In genomic region chr6:167013067-167013466, GRCh38 we compare ENCODE assay signal across 18 cellular contexts. TPM values are rescaled to one million over a fixed set of nuclear protein-coding genes. Genes with fewer than 3 reads are reported as not detected.
DNase-seq lines count a peak whose midpoint lies in the region; ATAC-seq and TF ChIP-seq lines count a peak whose summit lies in the region.
"Had no signal": no experiment of that assay in that cellular context is flagged by ENCODE, and none has a peak within 500 bp of the region (broad histone marks: within the 10 kb centered on the region; RNA-seq: fewer than 3 reads in every experiment).

No MANE protein-coding gene starts in this region.

- no peak overlapping the region for H3K27ac ChIP-seq in left ventricle myocardium inferior (replicated peaks)
- H3K27ac ChIP-seq: Peyer's patch had no signal

- no peak overlapping the region for H3K4me3 Mint-ChIP-seq in activated CD4-positive, alpha-beta T cell treated with anti-CD3 and anti-CD28 coated beads, Interleukin-2, amount 10 ng/mL, durations not matched to agents 24 days and 14 days
- H3K4me3 Mint-ChIP-seq in memory B cell = no peak overlapping the region

- no peaks in the 10 kb centered on the region for H3K27me3 ChIP-seq in left ventricle myocardium inferior (ENCODE audit: low read depth)
- H3K27me3 ChIP-seq: Peyer's patch had no signal

- peaks cover 53% of the 10 kb centered on the region for H3K36me3 ChIP-seq in left ventricle myocardium inferior

- H3K4me1 Mint-ChIP-seq in activated CD4-positive, alpha-beta T cell treated with anti-CD3 and anti-CD28 coated beads, Interleukin-2, amount 10 ng/mL, durations not matched to agents 24 days and 14 days = peaks cover 4% of the 10 kb centered on the region
- H3K4me1 Mint-ChIP-seq in memory B cell = peaks cover 10% of the 10 kb centered on the region

- no peaks in the 10 kb centered on the region for H3K9me3 Mint-ChIP-seq in activated CD4-positive, alpha-beta T cell treated with anti-CD3 and anti-CD28 coated beads, Interleukin-2, amount 10 ng/mL, durations not matched to agents 24 days and 14 days
- H3K9me3 Mint-ChIP-seq in memory B cell = no peaks in the 10 kb centered on the region

- H3K4me3 ChIP-seq in left ventricle myocardium inferior = no peak overlapping the region
- H3K4me3 ChIP-seq: Peyer's patch had no signal

- ATAC-seq in memory B cell (ENCODE audit: low read depth) (no peak), HG03095 (IDR thresholded peaks at IDR 0.05; ENCODE audit: unreplicated experiment) (no peak)
- ATAC-seq: HCT116, SK-N-SH treated with all-trans-retinoic acid at 6 μM for 48 hours had no signal

- H3K4me1 ChIP-seq in left ventricle myocardium inferior = no peaks in the 10 kb centered on the region
- H3K4me1 ChIP-seq: Peyer's patch had no signal

- no peak for TF ChIP-seq CTCF in left ventricle myocardium inferior (IDR thresholded peaks at IDR 0.05; ENCODE audit: borderline replicate concordance)

- no peak overlapping the region for H3K27ac Mint-ChIP-seq in activated CD4-positive, alpha-beta T cell treated with anti-CD3 and anti-CD28 coated beads, Interleukin-2, amount 10 ng/mL, durations not matched to agents 24 days and 14 days
- peak overlapping the region; percentile 31 for H3K27ac Mint-ChIP-seq in memory B cell

- no peaks in the 10 kb centered on the region for H3K9me3 ChIP-seq in left ventricle myocardium inferior (replicated peaks)
- H3K9me3 ChIP-seq: Peyer's patch had no signal

- H3K36me3 Mint-ChIP-seq in activated CD4-positive, alpha-beta T cell treated with anti-CD3 and anti-CD28 coated beads, Interleukin-2, amount 10 ng/mL, durations not matched to agents 24 days and 14 days (ENCODE audit: low read depth) = peaks cover 45% of the 10 kb centered on the region
- H3K36me3 Mint-ChIP-seq in memory B cell = peaks cover 21% of the 10 kb centered on the region

- no peaks in the 10 kb centered on the region for H3K27me3 Mint-ChIP-seq in activated CD4-positive, alpha-beta T cell treated with anti-CD3 and anti-CD28 coated beads, Interleukin-2, amount 10 ng/mL, durations not matched to agents 24 days and 14 days
- H3K27me3 Mint-ChIP-seq in memory B cell = no peaks in the 10 kb centered on the region

- intact Hi-C loops in activated CD4-positive, alpha-beta T cell treated with anti-CD3 and anti-CD28 coated beads, Interleukin-2, amount 10 ng/mL, durations not matched to agents 24 days and 14 days (cut with micrococcal nuclease) = no loop called here
- intact Hi-C loops in left ventricle myocardium inferior (cut with micrococcal nuclease) = no loop called here

- peak; percentile 43 for DNase-seq in activated CD4-positive, alpha-beta T cell treated with anti-CD3 and anti-CD28 coated beads, Interleukin-2, amount 10 ng/mL, durations not matched to agents 24 days and 14 days
- DNase-seq in activated CD4-positive, alpha-beta T cell treated with anti-CD3 and anti-CD28 coated beads, Interleukin-2, amount 50 U/mL, for 4 hours = no peak
- DNase-seq in NCI-H774 (lab: John Stamatoyannopoulos, UW) (peak; percentile 6), memory B cell (ENCODE audit: low spot score in 2 of 2) (no peak), left ventricle myocardium inferior (no peak), amygdala (lab: John Stamatoyannopoulos, UW) (no peak)
- DNase-seq: GDM1, MM.1S, NCI-H1092, NCI-H1436, NCI-H187 treated with DMSO at 0.1 percent for 48 hours, NCI-H226, NCI-H510A treated with DMSO at 0.1 percent for 48 hours, NCI-H748 treated with DMSO at 0.1 percent for 48 hours, Peyer's patch had no signal

RNA-seq across cellular contexts. Expression of gene CEP43, which starts 13.9 kb away (rescaled TPM):
- total RNA-seq in activated CD4-positive, alpha-beta T cell treated with anti-CD3 and anti-CD28 coated beads, Interleukin-2, amount 10 ng/mL, durations not matched to agents 24 days and 14 days = 21.1 and 23.0 TPM in 2 replicates
- 12.3 TPM for total RNA-seq in left ventricle myocardium inferior

RNA-seq across cellular contexts. Expression of gene RNASET2, which starts 56.7 kb away (rescaled TPM):
- total RNA-seq in activated CD4-positive, alpha-beta T cell treated with anti-CD3 and anti-CD28 coated beads, Interleukin-2, amount 10 ng/mL, durations not matched to agents 24 days and 14 days = 93.3 and 108 TPM in 2 replicates
- 13.4 TPM for total RNA-seq in left ventricle myocardium inferior

Comparison
In these comparisons a context has a peak if more than half of its experiments do, and no peak if none do; other contexts are left out.
1. DNase-seq: peak in activated CD4-positive, alpha-beta T cell treated with anti-CD3 and anti-CD28 coated beads, Interleukin-2, amount 10 ng/mL, durations not matched to agents 24 days and 14 days (single experiment) and NCI-H774 (single experiment); none in activated CD4-positive, alpha-beta T cell treated with anti-CD3 and anti-CD28 coated beads, Interleukin-2, amount 50 U/mL, for 4 hours (0 of 2), memory B cell (0 of 2), left ventricle myocardium inferior (single experiment) and amygdala (0 of 56).